10 cellular contexts compared by ENCODE assay signal in genomic region chr9:98172604-98173003, GRCh38. TPM values are rescaled to one million over a fixed set of nuclear protein-coding genes. Genes with fewer than 3 reads are reported as not detected.
DNase-seq lines count a peak whose midpoint lies in the region; ATAC-seq and TF ChIP-seq lines count a peak whose summit lies in the region.
"Had no signal": no experiment of that assay in that cellular context is flagged by ENCODE, and none has a peak within 500 bp of the region (broad histone marks: within the 10 kb centered on the region; RNA-seq: fewer than 3 reads in every experiment).

No MANE protein-coding gene starts in this region.

- H3K9me3 ChIP-seq in Peyer's patch (no peaks in the 10 kb centered on the region), A673 (ENCODE audit: low read depth, low read length, poor library complexity, severe bottlenecking) (no peaks in the 10 kb centered on the region)

- no peak for ATAC-seq in GM18873 (IDR thresholded peaks at IDR 0.05; ENCODE audit: low FRiP score, unreplicated experiment)

- CTCF ChIA-PET in A673 (lab: Charles Lee) = no interaction called here

- no peak for TF ChIP-seq CTCF in Peyer's patch (IDR thresholded peaks at IDR 0.05)
- TF ChIP-seq CTCF in mesothelial cell of epicardium (IDR thresholded peaks at IDR 0.05; ENCODE audit: unreplicated experiment) = no peak
- TF ChIP-seq CTCF in A673 (conservative IDR thresholded peaks at IDR 0.05; ENCODE audit: low read depth, low read length) = no peak

- peak; percentile 93 for DNase-seq in DMS53 treated with DMSO at 0.1 percent for 48 hours (lab: John Stamatoyannopoulos, UW; ENCODE audit: unreplicated experiment)
- DNase-seq in NCI-H146 (lab: John Stamatoyannopoulos, UW) = peak; percentile 92
- DNase-seq in Peyer's patch = peak in 2 of 3 donors; percentile 22 to 44
- DNase-seq in mesothelial cell of epicardium (ENCODE audit: low spot score in 2 of 2, unreplicated experiment in 2 of 2) = no peak
- no peak for DNase-seq in AG08395 (ENCODE audit: low spot score)
- no peak for DNase-seq in A673 (ENCODE audit: low spot score)
- no peak for DNase-seq in posterior cingulate gyrus
- DNase-seq: activated T-cell treated with anti-CD3 and anti-CD28 coated beads, Interleukin-2, amount 50 U/mL, for 48 hours had no signal

- no peaks in the 10 kb centered on the region for H3K9me3 Mint-ChIP-seq in mesothelial cell of epicardium

- intact Hi-C loops in A673 (cut with micrococcal nuclease; ENCODE audit: unreplicated experiment) (no loop called here), posterior cingulate gyrus (cut with DNase I) (no loop called here)

- H3K4me3 ChIP-seq in Peyer's patch (no peak overlapping the region), A673 (ENCODE audit: low read depth, low read length, poor library complexity, severe bottlenecking) (no peak overlapping the region)

- POLR2A ChIA-PET in A673 (lab: Charles Lee; ENCODE audit: low non-redundant PET) = no interaction called here

- peaks cover 34% of the 10 kb centered on the region for H3K4me1 Mint-ChIP-seq in mesothelial cell of epicardium

- TF ChIP-seq POLR2A in Peyer's patch (IDR thresholded peaks at IDR 0.05) = no peak

- no TSS peak for BruUV-seq in A673 (replicated peaks; lab: Mats Ljungman, UMichigan)

- H3K4me1 ChIP-seq in Peyer's patch = peaks cover 0 to 85% (median 5%) of the 10 kb centered on the region in 4 donors
- H3K4me1 ChIP-seq in A673 (ENCODE audit: insufficient read depth, low read length, poor library complexity, severe bottlenecking) = no peaks in the 10 kb centered on the region

- peak overlapping the region; percentile 41 for H3K27ac Mint-ChIP-seq in mesothelial cell of epicardium

- H3K36me3 Mint-ChIP-seq in mesothelial cell of epicardium = no peaks in the 10 kb centered on the region

- H3K4me3 Mint-ChIP-seq in mesothelial cell of epicardium = no peak overlapping the region

- H3K27ac ChIP-seq in Peyer's patch (peak overlapping the region in 1 of 4 donors; percentile 12), A673 (ENCODE audit: low read depth, low read length, poor library complexity, severe bottlenecking) (no peak overlapping the region)
- H3K27ac ChIP-seq: parathyroid adenoma had no signal

- no peaks in the 10 kb centered on the region for H3K27me3 Mint-ChIP-seq in mesothelial cell of epicardium (ENCODE audit: low read depth)

- H3K27me3 ChIP-seq in Peyer's patch (no peaks in the 10 kb centered on the region), A673 (replicated peaks; ENCODE audit: insufficient read depth, low read depth, low read length, poor library complexity) (no peaks in the 10 kb centered on the region)

- H3K36me3 ChIP-seq in Peyer's patch (no peaks in the 10 kb centered on the region), A673 (ENCODE audit: insufficient read depth, low read length, poor library complexity, severe bottlenecking) (no peaks in the 10 kb centered on the region)

RNA-seq across cellular contexts. Expression of gene CORO2A, which starts 19.8 kb away (rescaled TPM):
- total RNA-seq in Peyer's patch (10 to 100 TPM; 15.7 to 99.6 (median 91.9) TPM), mesothelial cell of epicardium (5.9 to 6.3 TPM (median 5.9 TPM) in 3 replicates), A673 (2021) (0.52 and 0.68 TPM in 2 replicates)

RNA-seq across cellular contexts. Expression of gene TRIM14, which starts 53.6 kb away (rescaled TPM):
- 100 to 1,000 TPM in 1 of 4 donors, 10 to 100 TPM in 3; 61.1 to 101 (median 72.0) TPM for total RNA-seq in Peyer's patch
- total RNA-seq in mesothelial cell of epicardium = 10.1 to 12.2 TPM (median 11.5 TPM) in 3 replicates
- 3.8 and 5.4 TPM in 2 replicates for total RNA-seq in A673 (2021)

Comparison
In these comparisons a context has a peak if more than half of its experiments do, and no peak if none do; other contexts are left out.
1. DNase-seq: peak in DMS53 treated with DMSO at 0.1 percent for 48 hours (single experiment), NCI-H146 (single experiment) and Peyer's patch (2 of 3); none in mesothelial cell of epicardium (0 of 2), AG08395 (single experiment), A673 (single experiment) and posterior cingulate gyrus (0 of 10).